In the genomic region with DNA sequence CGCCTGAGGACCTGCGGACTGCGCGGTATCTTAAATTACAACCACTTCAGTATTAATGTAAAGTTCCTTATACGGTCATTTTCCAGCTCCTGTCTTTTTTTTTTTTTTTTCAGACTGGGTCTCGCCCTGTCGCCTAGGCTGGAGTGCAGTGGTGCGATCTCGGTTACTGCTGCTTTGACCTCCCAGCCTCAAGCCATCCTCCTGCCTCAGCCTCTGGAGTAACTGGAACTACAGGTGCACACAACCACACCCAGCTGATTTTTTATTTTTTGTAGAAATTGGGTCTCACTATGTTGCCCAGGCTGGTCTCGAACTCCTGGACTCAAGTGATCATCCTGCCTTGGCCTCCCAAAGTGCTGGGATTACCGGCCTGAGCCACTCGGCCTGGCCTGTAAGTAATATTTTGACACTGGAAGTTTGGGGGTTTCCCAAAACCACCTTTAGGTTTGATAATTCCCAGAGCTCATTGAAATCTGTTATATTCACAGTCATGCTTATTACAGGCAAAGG, we compare ENCODE assay signal across 8 cellular contexts. TPM values are rescaled to one million over a fixed set of nuclear protein-coding genes. Genes with fewer than 3 reads are reported as not detected.
DNase-seq lines count a peak whose midpoint lies in the region; ATAC-seq and TF ChIP-seq lines count a peak whose summit lies in the region.

No MANE protein-coding gene starts in this region.

- no peak for DNase-seq in CD14-positive monocyte (ENCODE audit: low spot score)
- DNase-seq in activated naive CD8-positive, alpha-beta T cell treated with anti-CD3 and anti-CD28 coated beads, Interleukin-2, amount 10 ng/mL, durations not matched to agents 7 days and 5 days = no peak
- no peak for DNase-seq in naive thymus-derived CD8-positive, alpha-beta T cell
- DNase-seq in NCI-H128 (lab: John Stamatoyannopoulos, UW; ENCODE audit: unreplicated experiment) = no peak

- H3K4me3 Mint-ChIP-seq in CD14-positive monocyte = peak overlapping the region in 1 of 2 donors; percentile 93
- H3K4me3 Mint-ChIP-seq in activated naive CD8-positive, alpha-beta T cell treated with anti-CD3 and anti-CD28 coated beads, Interleukin-2, amount 10 ng/mL, durations not matched to agents 7 days and 5 days = peak overlapping the region; percentile 92
- peak overlapping the region; percentile 88 to 97 (median 92) for H3K4me3 Mint-ChIP-seq in naive thymus-derived CD8-positive, alpha-beta T cell

- TF ChIP-seq CTCF in CD14-positive monocyte (IDR thresholded peaks at IDR 0.05) = peak; percentile 68

- ATAC-seq in HG02973 (IDR thresholded peaks at IDR 0.05; ENCODE audit: unreplicated experiment) (peak; percentile 14), HG03469 (IDR thresholded peaks at IDR 0.05; ENCODE audit: unreplicated experiment) (no peak), HG03025 (IDR thresholded peaks at IDR 0.05; ENCODE audit: low FRiP score, unreplicated experiment) (no peak), GM19351 (IDR thresholded peaks at IDR 0.05; ENCODE audit: unreplicated experiment) (no peak)
- no peak for ATAC-seq in activated naive CD8-positive, alpha-beta T cell treated with anti-CD3 and anti-CD28 coated beads, Interleukin-2, amount 10 ng/mL, durations not matched to agents 7 days and 5 days (ENCODE audit: low read depth)
- peak; percentile 20 to 23 for ATAC-seq in naive thymus-derived CD8-positive, alpha-beta T cell

- intact Hi-C loops in CD14-positive monocyte (cut with micrococcal nuclease) = loop anchor here (5.0 to 10.0 kb wide), 7 partner anchors 51 to 191 kb away; partner anchors contain the start of genes MED29 (in 2 of the 2), PAF1 (in 2 of the 2), RPS16 (in 1 of the 2) and SAMD4B (in 1 of the 2)

- peaks cover 13% of the 10 kb centered on the region for H3K4me1 Mint-ChIP-seq in CD14-positive monocyte
- H3K4me1 Mint-ChIP-seq in activated naive CD8-positive, alpha-beta T cell treated with anti-CD3 and anti-CD28 coated beads, Interleukin-2, amount 10 ng/mL, durations not matched to agents 7 days and 5 days = peaks cover 18% of the 10 kb centered on the region
- H3K4me1 Mint-ChIP-seq in naive thymus-derived CD8-positive, alpha-beta T cell = peaks cover 12 to 54% (median 34%) of the 10 kb centered on the region in 4 donors

- peaks cover 3 to 5% of the 10 kb centered on the region in 2 donors for H3K36me3 Mint-ChIP-seq in CD14-positive monocyte
- H3K36me3 Mint-ChIP-seq in activated naive CD8-positive, alpha-beta T cell treated with anti-CD3 and anti-CD28 coated beads, Interleukin-2, amount 10 ng/mL, durations not matched to agents 7 days and 5 days = peaks cover 9% of the 10 kb centered on the region
- peaks cover 0 to 14% (median 0%) of the 10 kb centered on the region in 3 donors for H3K36me3 Mint-ChIP-seq in naive thymus-derived CD8-positive, alpha-beta T cell

- H3K27ac Mint-ChIP-seq in CD14-positive monocyte = no peak overlapping the region
- H3K27ac Mint-ChIP-seq in activated naive CD8-positive, alpha-beta T cell treated with anti-CD3 and anti-CD28 coated beads, Interleukin-2, amount 10 ng/mL, durations not matched to agents 7 days and 5 days = peak overlapping the region; percentile 82
- H3K27ac Mint-ChIP-seq in naive thymus-derived CD8-positive, alpha-beta T cell = peak overlapping the region; percentile 83 to 96 (median 94)

- H3K9me3 Mint-ChIP-seq in CD14-positive monocyte = peaks cover 0 to 2% (median 0%) of the 10 kb centered on the region in 7 donors
- H3K9me3 Mint-ChIP-seq in activated naive CD8-positive, alpha-beta T cell treated with anti-CD3 and anti-CD28 coated beads, Interleukin-2, amount 10 ng/mL, durations not matched to agents 7 days and 5 days = no peaks in the 10 kb centered on the region
- no peaks in the 10 kb centered on the region for H3K9me3 Mint-ChIP-seq in naive thymus-derived CD8-positive, alpha-beta T cell

- POLR2A ChIA-PET in activated naive CD8-positive, alpha-beta T cell treated with anti-CD3 and anti-CD28 coated beads, Interleukin-2, amount 10 ng/mL, durations not matched to agents 7 days and 5 days (lab: Charles Lee) = interaction anchor here (0.6 to 2.8 kb wide), 4 partner anchors 35 to 407 kb away, joined by 3 to 16 read pairs (median 8); partner anchors contain the start of genes DLL3, RPS16 and SUPT5H
- POLR2A ChIA-PET in naive thymus-derived CD8-positive, alpha-beta T cell (lab: Charles Lee) = interaction anchor here (0.6 to 1.7 kb wide), 14 partner anchors 12 to 601 kb away, joined by 3 to 10 read pairs (median 4); partner anchors contain the start of genes GMFG, MED29, PAF1 and RPS16

- peaks cover 0 to 2% (median 0%) of the 10 kb centered on the region in 3 donors for H3K27me3 Mint-ChIP-seq in CD14-positive monocyte (ENCODE audit: low read depth in 3 of 3)
- H3K27me3 Mint-ChIP-seq in activated naive CD8-positive, alpha-beta T cell treated with anti-CD3 and anti-CD28 coated beads, Interleukin-2, amount 10 ng/mL, durations not matched to agents 7 days and 5 days = no peaks in the 10 kb centered on the region
- H3K27me3 Mint-ChIP-seq in naive thymus-derived CD8-positive, alpha-beta T cell = no peaks in the 10 kb centered on the region

RNA-seq across cellular contexts. Expression of gene EID2B, which starts 0.4 kb away (rescaled TPM):
- polyA plus RNA-seq in CD14-positive monocyte = 1 to 10 TPM; 2.4 to 2.6 TPM
- total RNA-seq in activated naive CD8-positive, alpha-beta T cell treated with anti-CD3 and anti-CD28 coated beads, Interleukin-2, amount 10 ng/mL, durations not matched to agents 7 days and 5 days = 1 to 10 TPM; 6.3 to 7.0 TPM
- 1 to 10 TPM; 5.9 to 7.7 TPM for total RNA-seq in naive thymus-derived CD8-positive, alpha-beta T cell
- 1 to 10 TPM; 4.9 to 7.6 (median 6.4) TPM for polyA plus RNA-seq in naive thymus-derived CD8-positive, alpha-beta T cell

RNA-seq across cellular contexts. Expression of gene EID2, which starts 6.9 kb away (rescaled TPM):
- 10 to 100 TPM; 12.5 to 20.4 TPM for polyA plus RNA-seq in CD14-positive monocyte
- total RNA-seq in activated naive CD8-positive, alpha-beta T cell treated with anti-CD3 and anti-CD28 coated beads, Interleukin-2, amount 10 ng/mL, durations not matched to agents 7 days and 5 days = 10 to 100 TPM; 17.5 to 20.7 TPM
- 10 to 100 TPM; 20.3 to 21.2 TPM for total RNA-seq in naive thymus-derived CD8-positive, alpha-beta T cell
- 10 to 100 TPM; 19.8 to 37.1 (median 22.1) TPM for polyA plus RNA-seq in naive thymus-derived CD8-positive, alpha-beta T cell

RNA-seq across cellular contexts. Expression of gene SELENOV, which starts 18.1 kb away (rescaled TPM):
- polyA plus RNA-seq in CD14-positive monocyte = not detected
- not detected for total RNA-seq in activated naive CD8-positive, alpha-beta T cell treated with anti-CD3 and anti-CD28 coated beads, Interleukin-2, amount 10 ng/mL, durations not matched to agents 7 days and 5 days
- not detected for total RNA-seq in naive thymus-derived CD8-positive, alpha-beta T cell
- not detected for polyA plus RNA-seq in naive thymus-derived CD8-positive, alpha-beta T cell

RNA-seq across cellular contexts. Expression of gene DLL3, which starts 34.3 kb away (rescaled TPM):
- not detected for polyA plus RNA-seq in CD14-positive monocyte
- under 1 TPM; 0.19 to 0.23 TPM for total RNA-seq in activated naive CD8-positive, alpha-beta T cell treated with anti-CD3 and anti-CD28 coated beads, Interleukin-2, amount 10 ng/mL, durations not matched to agents 7 days and 5 days
- under 1 TPM; 0.22 to 0.36 TPM for total RNA-seq in naive thymus-derived CD8-positive, alpha-beta T cell
- polyA plus RNA-seq in naive thymus-derived CD8-positive, alpha-beta T cell = 1 to 10 TPM; 1.1 to 1.9 (median 1.8) TPM

RNA-seq across cellular contexts. Expression of gene TIMM50, which starts 52.4 kb away (rescaled TPM):
- 10 to 100 TPM; 43.8 to 54.6 TPM for polyA plus RNA-seq in CD14-positive monocyte
- 10 to 100 TPM; 42.8 to 46.8 TPM for total RNA-seq in activated naive CD8-positive, alpha-beta T cell treated with anti-CD3 and anti-CD28 coated beads, Interleukin-2, amount 10 ng/mL, durations not matched to agents 7 days and 5 days
- 10 to 100 TPM; 47.5 to 52.1 TPM for total RNA-seq in naive thymus-derived CD8-positive, alpha-beta T cell
- polyA plus RNA-seq in naive thymus-derived CD8-positive, alpha-beta T cell = 10 to 100 TPM; 41.4 to 53.3 (median 44.6) TPM

Comparison
In these comparisons a context has a peak if more than half of its experiments do, and no peak if none do; other contexts are left out.
1. H3K27ac Mint-ChIP-seq: peak in activated naive CD8-positive, alpha-beta T cell treated with anti-CD3 and anti-CD28 coated beads, Interleukin-2, amount 10 ng/mL, durations not matched to agents 7 days and 5 days (single experiment) and naive thymus-derived CD8-positive, alpha-beta T cell (10 of 10); none in CD14-positive monocyte (0 of 7).
2. ATAC-seq: peak in HG02973 (single experiment) and naive thymus-derived CD8-positive, alpha-beta T cell (2 of 2); none in activated naive CD8-positive, alpha-beta T cell treated with anti-CD3 and anti-CD28 coated beads, Interleukin-2, amount 10 ng/mL, durations not matched to agents 7 days and 5 days (single experiment), HG03469 (single experiment), HG03025 (single experiment) and GM19351 (single experiment).